In the genomic region with DNA sequence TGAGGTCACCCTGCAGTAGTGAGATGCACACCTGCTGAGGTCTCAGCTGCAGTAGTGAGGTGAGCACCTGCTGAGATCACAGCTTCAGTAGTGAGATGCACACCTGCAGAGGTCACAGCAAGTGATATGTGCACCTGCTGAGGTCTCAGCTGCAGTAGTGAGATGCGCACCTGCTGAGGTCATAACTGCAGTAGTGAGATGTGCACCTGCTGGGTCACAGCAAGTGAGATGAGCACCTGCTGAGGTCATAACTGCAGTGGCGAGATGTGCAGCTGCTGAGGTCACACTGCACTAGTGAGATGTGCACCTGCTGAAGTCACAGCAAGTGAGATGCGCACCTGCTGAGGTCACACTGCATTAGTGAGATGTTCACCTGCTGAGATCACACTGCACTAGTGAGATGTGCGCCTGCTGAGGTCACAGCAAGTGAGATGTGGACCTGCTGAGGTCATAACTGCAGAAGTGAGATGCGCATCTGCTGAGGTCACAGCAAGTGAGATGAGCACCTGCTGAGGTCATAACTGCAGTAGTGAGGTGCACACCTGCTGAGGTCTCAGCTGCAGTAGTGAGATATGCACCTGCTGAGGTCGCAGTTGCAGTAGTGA, we compare ENCODE assay signal across 2 cellular contexts.
TF ChIP-seq lines count a peak whose summit lies in the region.

No MANE protein-coding gene starts in this region.

TF ChIP-seq in HEK293, 187 proteins besides CTCF, POLR2A, EP300 and RAD21:
- TF ChIP-seq ZNF626 (tag by site-specific recombination; IDR thresholded peaks at IDR 0.05) (no peak), GLI2 (tag by site-specific recombination; IDR thresholded peaks at IDR 0.05; ENCODE audit: borderline replicate concordance, low read depth) (no peak), HIC1 (tag by site-specific recombination; IDR thresholded peaks at IDR 0.05) (no peak), ZNF629 (tag by site-specific recombination; IDR thresholded peaks at IDR 0.05) (peak; percentile 69; the same call in 1 of the 2 replicates), ZIC2 (tag by site-specific recombination; IDR thresholded peaks at IDR 0.05) (peak; percentile 92), MZF1 (tag by site-specific recombination; IDR thresholded peaks at IDR 0.05; ENCODE audit: borderline replicate concordance) (no peak), ZBTB21 (tag by site-specific recombination; IDR thresholded peaks at IDR 0.05) (peak; percentile 57; the same call in 1 of the 2 replicates)

TF ChIP-seq in K562, 482 proteins besides CTCF, POLR2A, EP300 and RAD21:
- TF ChIP-seq CREB1 (IDR thresholded peaks at IDR 0.05) (peak; percentile 22; the same call in 1 of the 2 replicates), CREB1 (CRISPR knock-in tag; IDR thresholded peaks at IDR 0.05) (no peak), ZNF780A (CRISPR knock-in tag; IDR thresholded peaks at IDR 0.05) (no peak), ATF1 (CRISPR knock-in tag; IDR thresholded peaks at IDR 0.05) (no peak), ATF1 (tag; IDR thresholded peaks at IDR 0.05) (0 out of 2 replicates have a peak, but pooled peaks have one; percentile 42), ZBTB1 (CRISPR knock-in tag; IDR thresholded peaks at IDR 0.05; ENCODE audit: borderline replicate concordance, low read depth) (no peak), CREM (IDR thresholded peaks at IDR 0.05; ENCODE audit: low read depth) (peak; percentile 18; the same call in 1 of the 2 replicates)
